1 cellular context compared by ENCODE assay signal in genomic region chr16:77190478-77191258, GRCh38.
TF ChIP-seq lines count a peak whose summit lies in the region.

MON1B (plus strand) TSS chr16:77191190; CDS start chr16:77191486, 296 bp downstream.

TF ChIP-seq in HepG2, 621 proteins besides CTCF, POLR2A, EP300 and RAD21 (continued from another document and continues in another):
- TF ChIP-seq ZBTB10 (CRISPR knock-in tag; IDR thresholded peaks at IDR 0.05; ENCODE audit: borderline replicate concordance), result no peak
- no peak for TF ChIP-seq ZNF703 (CRISPR knock-in tag; IDR thresholded peaks at IDR 0.05; ENCODE audit: borderline replicate concordance)
- TF ChIP-seq ZNF382 (CRISPR knock-in tag; IDR thresholded peaks at IDR 0.05; ENCODE audit: borderline replicate concordance), result no peak
- TF ChIP-seq ZNF503 (CRISPR knock-in tag; IDR thresholded peaks at IDR 0.05), result peak; percentile 3; the same call in 1 of the 2 replicates
- TF ChIP-seq DNMT1 (CRISPR knock-in tag; IDR thresholded peaks at IDR 0.05), result no peak; the same call in 1 of the 2 replicates
- TF ChIP-seq GPBP1L1 (CRISPR knock-in tag; IDR thresholded peaks at IDR 0.05), result no peak
- no peak for TF ChIP-seq ZNF629 (CRISPR knock-in tag; conservative IDR thresholded peaks at IDR 0.05)
- TF ChIP-seq MIER2 (CRISPR knock-in tag; IDR thresholded peaks at IDR 0.05), result peak; percentile 46; the same call in 1 of the 2 replicates
- no peak for TF ChIP-seq FOXM1 (CRISPR knock-in tag; IDR thresholded peaks at IDR 0.05)
- TF ChIP-seq TRIM24 (CRISPR knock-in tag; IDR thresholded peaks at IDR 0.05), result no peak
- TF ChIP-seq NFKBIZ (CRISPR knock-in tag; IDR thresholded peaks at IDR 0.05), result no peak
- TF ChIP-seq ZBTB7B (CRISPR knock-in tag; IDR thresholded peaks at IDR 0.05), result no peak
- TF ChIP-seq IKZF4 (CRISPR knock-in tag; IDR thresholded peaks at IDR 0.05; ENCODE audit: borderline replicate concordance, low read depth, not compliant biosample characterization), result no peak
- 0 out of 2 replicates have a peak, but pooled peaks have one; percentile 36 for TF ChIP-seq ZNF879 (CRISPR knock-in tag; IDR thresholded peaks at IDR 0.05)
- TF ChIP-seq HINFP (CRISPR knock-in tag; IDR thresholded peaks at IDR 0.05; ENCODE audit: low read depth), result no peak; the same call in 1 of the 2 replicates
- TF ChIP-seq ZNF598 (CRISPR knock-in tag; IDR thresholded peaks at IDR 0.05; ENCODE audit: borderline replicate concordance), result peak; percentile 80; the same call in 1 of the 2 replicates
- no peak for TF ChIP-seq TMF1 (CRISPR knock-in tag; IDR thresholded peaks at IDR 0.05; ENCODE audit: low read depth)
- TF ChIP-seq ZNF260 (CRISPR knock-in tag; IDR thresholded peaks at IDR 0.05; ENCODE audit: borderline replicate concordance, low read depth), result no peak
- TF ChIP-seq ZNF280B (CRISPR knock-in tag; IDR thresholded peaks at IDR 0.05; ENCODE audit: borderline replicate concordance), result peak; percentile 19; the same call in 1 of the 2 replicates
- no peak for TF ChIP-seq ZNF34 (CRISPR knock-in tag; IDR thresholded peaks at IDR 0.05; ENCODE audit: borderline replicate concordance)
- no peak for TF ChIP-seq NFIB (CRISPR knock-in tag; IDR thresholded peaks at IDR 0.05; ENCODE audit: borderline replicate concordance)
- TF ChIP-seq E2F5 (CRISPR knock-in tag; conservative IDR thresholded peaks at IDR 0.05), result peak; percentile 45; the same call in 1 of the 2 replicates
- TF ChIP-seq MATR3 (CRISPR knock-in tag; IDR thresholded peaks at IDR 0.05), result no peak
- TF ChIP-seq MEIS2 (CRISPR knock-in tag; IDR thresholded peaks at IDR 0.05), result peak; percentile 14; the same call in 1 of the 2 replicates
- TF ChIP-seq ZNF235 (CRISPR knock-in tag; IDR thresholded peaks at IDR 0.05; ENCODE audit: borderline replicate concordance), result no peak
- TF ChIP-seq HDAC6 (IDR thresholded peaks at IDR 0.05; ENCODE audit: low read depth, low read length), result no peak
- TF ChIP-seq PPARG (CRISPR knock-in tag; conservative IDR thresholded peaks at IDR 0.05), result no peak
- no peak for TF ChIP-seq ZNF572 (CRISPR knock-in tag; IDR thresholded peaks at IDR 0.05)
- no peak; the same call in 1 of the 2 replicates for TF ChIP-seq ZBTB21 (CRISPR knock-in tag; IDR thresholded peaks at IDR 0.05)
- no peak for TF ChIP-seq TRIM22 (IDR thresholded peaks at IDR 0.05)
- peak; percentile 57; the same call in 1 of the 2 replicates for TF ChIP-seq SP140L (CRISPR knock-in tag; IDR thresholded peaks at IDR 0.05; ENCODE audit: borderline replicate concordance)
- no peak for TF ChIP-seq AFF4 (CRISPR knock-in tag; IDR thresholded peaks at IDR 0.05)
- no peak for TF ChIP-seq NR2F6 (IDR thresholded peaks at IDR 0.05)
- TF ChIP-seq NR2F6 (CRISPR knock-in tag; IDR thresholded peaks at IDR 0.05), result no peak; the same call in none of the 2 replicates
- peak; percentile 83; the same call in 1 of the 2 replicates for TF ChIP-seq CREB3 (CRISPR knock-in tag; IDR thresholded peaks at IDR 0.05)
- no peak for TF ChIP-seq ZFP37 (CRISPR knock-in tag; IDR thresholded peaks at IDR 0.05; ENCODE audit: borderline replicate concordance)
- peak; percentile 22 for TF ChIP-seq MTERF4 (CRISPR knock-in tag; IDR thresholded peaks at IDR 0.05)
- no peak; the same call in 1 of the 2 replicates for TF ChIP-seq PAX8 (CRISPR knock-in tag; IDR thresholded peaks at IDR 0.05; ENCODE audit: borderline replicate concordance)
- TF ChIP-seq GATA4 (IDR thresholded peaks at IDR 0.05; ENCODE audit: borderline replicate concordance, low read depth), result no peak
